13 cellular contexts compared by ENCODE assay signal in the genomic region with DNA sequence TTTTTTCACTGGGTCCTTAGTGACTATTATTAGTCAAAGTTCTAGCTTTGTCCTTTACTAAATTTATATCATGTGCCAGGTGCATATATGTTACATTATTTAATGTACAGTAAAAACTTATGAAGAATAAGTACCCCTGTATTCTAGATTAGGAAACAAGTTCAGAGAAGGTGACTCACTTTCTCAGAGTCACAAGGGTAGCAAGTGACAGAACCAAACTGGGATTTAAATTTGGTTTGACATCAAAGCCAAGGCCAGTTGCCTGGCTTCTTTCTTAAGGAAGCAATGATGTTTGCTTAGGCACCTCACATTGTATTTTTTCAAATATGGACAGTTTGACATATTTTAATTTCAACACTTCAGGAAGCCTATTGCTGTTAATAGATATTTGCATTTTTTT. TPM values are rescaled to one million over a fixed set of nuclear protein-coding genes. Genes with fewer than 3 reads are reported as not detected.
DNase-seq lines count a peak whose midpoint lies in the region; ATAC-seq, FAIRE-seq and TF ChIP-seq lines count a peak whose summit lies in the region.
"Had no signal": no experiment of that assay in that cellular context is flagged by ENCODE, and none has a peak within 500 bp of the region (broad histone marks: within the 10 kb centered on the region; RNA-seq: fewer than 3 reads in every experiment).

No MANE protein-coding gene starts in this region.

- H2AFZ ChIP-seq in KMS-11 (ENCODE audit: low read depth) = no peak overlapping the region

- peaks cover 49% of the 10 kb centered on the region for H3K4me1 Mint-ChIP-seq in CD8-positive, alpha-beta T cell (ENCODE audit: low read depth)
- peaks cover 30% of the 10 kb centered on the region for H3K4me1 Mint-ChIP-seq in activated T-helper 2 cell treated with anti-CD3 and anti-CD28 coated beads, Interferon-gamma antibody, Interleukin-2, Interleukin-4, amounts not matched to agents 10 μg/mL and 5 μg/mL and 100 μg/mL, durations not matched to agents 14 hours and 24 hours and 36 hours (ENCODE audit: low read depth)
- peaks cover 20 to 65% (median 57%) of the 10 kb centered on the region in 7 donors for H3K4me1 Mint-ChIP-seq in naive thymus-derived CD4-positive, alpha-beta T cell

- CTCF ChIA-PET in CD8-positive, alpha-beta T cell (lab: Charles Lee) = no interaction called here
- CTCF ChIA-PET in naive thymus-derived CD4-positive, alpha-beta T cell (lab: Charles Lee) = interaction anchor here (1.7 kb wide), 1 partner anchor 13 kb away, joined by 3 read pairs; no protein-coding TSS in a partner anchor

- H3K27ac ChIP-seq in CD8-positive, alpha-beta T cell (ENCODE audit: low read depth, low read length) = no peak overlapping the region
- no peak overlapping the region for H3K27ac ChIP-seq in KMS-11
- no peak overlapping the region for H3K27ac ChIP-seq in naive thymus-derived CD4-positive, alpha-beta T cell (ENCODE audit: low read depth, low read length)
- H3K27ac ChIP-seq: thoracic aorta had no signal

- H4K20me1 ChIP-seq in KMS-11 (ENCODE audit: insufficient read depth) = no peaks in the 10 kb centered on the region

- H3K27ac Mint-ChIP-seq in CD8-positive, alpha-beta T cell = no peak overlapping the region
- peak overlapping the region; percentile 44 for H3K27ac Mint-ChIP-seq in activated T-helper 2 cell treated with anti-CD3 and anti-CD28 coated beads, Interferon-gamma antibody, Interleukin-2, Interleukin-4, amounts not matched to agents 10 μg/mL and 5 μg/mL and 100 μg/mL, durations not matched to agents 14 hours and 24 hours and 36 hours
- peak overlapping the region in 2 of 9 donors; percentile 53 to 64 for H3K27ac Mint-ChIP-seq in naive thymus-derived CD4-positive, alpha-beta T cell

- H3K4me1 ChIP-seq in CD8-positive, alpha-beta T cell (ENCODE audit: insufficient read depth, low read length) = peaks cover 42% of the 10 kb centered on the region
- H3K4me1 ChIP-seq in KMS-11 (ENCODE audit: low read depth, poor library complexity, severe bottlenecking) = peaks cover 30% of the 10 kb centered on the region
- H3K4me1 ChIP-seq in naive thymus-derived CD4-positive, alpha-beta T cell (ENCODE audit: control insufficient read depth in 2 of 2, insufficient read depth in 2 of 2, low read length in 2 of 2) = peaks cover 21 to 31% of the 10 kb centered on the region in 2 donors

- H3K79me2 ChIP-seq in KMS-11 (ENCODE audit: insufficient read depth, low read depth) = peaks cover 43% of the 10 kb centered on the region

- H3K27me3 ChIP-seq in CD8-positive, alpha-beta T cell (ENCODE audit: insufficient read depth, low read length) = no peaks in the 10 kb centered on the region
- no peaks in the 10 kb centered on the region for H3K27me3 ChIP-seq in KMS-11 (ENCODE audit: insufficient read depth, low read depth)
- H3K27me3 ChIP-seq in naive thymus-derived CD4-positive, alpha-beta T cell (ENCODE audit: control insufficient read depth in 2 of 2, insufficient read depth in 2 of 2, low read length in 2 of 2) = no peaks in the 10 kb centered on the region

- peaks cover 54% of the 10 kb centered on the region for H3K36me3 Mint-ChIP-seq in CD8-positive, alpha-beta T cell
- peaks cover 62% of the 10 kb centered on the region for H3K36me3 Mint-ChIP-seq in activated T-helper 2 cell treated with anti-CD3 and anti-CD28 coated beads, Interferon-gamma antibody, Interleukin-2, Interleukin-4, amounts not matched to agents 10 μg/mL and 5 μg/mL and 100 μg/mL, durations not matched to agents 14 hours and 24 hours and 36 hours (ENCODE audit: low read depth)
- peaks cover 4 to 16% (median 8%) of the 10 kb centered on the region in 5 donors for H3K36me3 Mint-ChIP-seq in naive thymus-derived CD4-positive, alpha-beta T cell

- FAIRE-seq in HTR-8/SVneo (lab: Jason Lieb, UNC) = no peak

- H3K9me3 ChIP-seq in CD8-positive, alpha-beta T cell (ENCODE audit: low read length) = no peaks in the 10 kb centered on the region
- no peaks in the 10 kb centered on the region for H3K9me3 ChIP-seq in naive thymus-derived CD4-positive, alpha-beta T cell (ENCODE audit: control insufficient read depth in 2 of 3, low read length in 3 of 3)
- H3K9me3 ChIP-seq: thoracic aorta had no signal

- POLR2A ChIA-PET in CD8-positive, alpha-beta T cell (lab: Charles Lee) = no interaction called here
- POLR2A ChIA-PET in naive thymus-derived CD4-positive, alpha-beta T cell (lab: Charles Lee) = no interaction called here

- H3K9ac ChIP-seq in KMS-11 = no peak overlapping the region

- intact Hi-C loops in CD8-positive, alpha-beta T cell (cut with DNase I, micrococcal nuclease) = loop anchor here in 1 of 2 experiments (10.0 kb wide), 3 partner anchors 1232 to 1972 kb away; a partner anchor contains a TSS
- intact Hi-C loops in activated T-helper 2 cell treated with anti-CD3 and anti-CD28 coated beads, Interferon-gamma antibody, Interleukin-2, Interleukin-4, amounts not matched to agents 10 μg/mL and 5 μg/mL and 100 μg/mL, durations not matched to agents 14 hours and 24 hours and 36 hours (cut with micrococcal nuclease) = no loop called here
- intact Hi-C loops in naive thymus-derived CD4-positive, alpha-beta T cell (cut with micrococcal nuclease) = no loop called here

- no peaks in the 10 kb centered on the region for H3K27me3 Mint-ChIP-seq in CD8-positive, alpha-beta T cell (ENCODE audit: low read depth)
- H3K27me3 Mint-ChIP-seq in activated T-helper 2 cell treated with anti-CD3 and anti-CD28 coated beads, Interferon-gamma antibody, Interleukin-2, Interleukin-4, amounts not matched to agents 10 μg/mL and 5 μg/mL and 100 μg/mL, durations not matched to agents 14 hours and 24 hours and 36 hours (ENCODE audit: low read depth) = no peaks in the 10 kb centered on the region
- peaks cover 0 to 3% (median 0%) of the 10 kb centered on the region in 5 donors for H3K27me3 Mint-ChIP-seq in naive thymus-derived CD4-positive, alpha-beta T cell

- TF ChIP-seq CTCF in CD8-positive, alpha-beta T cell (IDR thresholded peaks at IDR 0.05) = no peak
- no peak for TF ChIP-seq CTCF in KMS-11 (conservative IDR thresholded peaks at IDR 0.05; ENCODE audit: low read depth, low read length)

- DNase-seq in CD8-positive, alpha-beta T cell = no peak
- no peak for DNase-seq in activated T-helper 2 cell treated with anti-CD3 and anti-CD28 coated beads, Interferon-gamma antibody, Interleukin-2, Interleukin-4, amounts not matched to agents 10 μg/mL and 5 μg/mL and 100 μg/mL, durations not matched to agents 14 hours and 24 hours and 36 hours (ENCODE audit: low spot score)
- no peak for DNase-seq in naive thymus-derived CD4-positive, alpha-beta T cell
- DNase-seq in NCI-H1930 (lab: John Stamatoyannopoulos, UW) = no peak
- no peak for DNase-seq in NCI-H1436 treated with DMSO at 0.1 percent for 48 hours (lab: John Stamatoyannopoulos, UW)
- no peak for DNase-seq in HTR-8/SVneo (ENCODE audit: insufficient read length, low spot score)
- DNase-seq: central memory CD4-positive, alpha-beta T cell; DMS79; NCI-H446; stimulated activated CD4-positive, alpha-beta T cell treated with anti-CD3 and anti-CD28 coated beads, Interleukin-4, amount 100 ng/mL, for 24 hours had no signal

- peak overlapping the region; percentile 38 for H3K4me3 Mint-ChIP-seq in CD8-positive, alpha-beta T cell
- peak overlapping the region; percentile 99 for H3K4me3 Mint-ChIP-seq in activated T-helper 2 cell treated with anti-CD3 and anti-CD28 coated beads, Interferon-gamma antibody, Interleukin-2, Interleukin-4, amounts not matched to agents 10 μg/mL and 5 μg/mL and 100 μg/mL, durations not matched to agents 14 hours and 24 hours and 36 hours (ENCODE audit: low read depth)
- peak overlapping the region in 9 of 10 donors; percentile 50 to 99 (median 92) for H3K4me3 Mint-ChIP-seq in naive thymus-derived CD4-positive, alpha-beta T cell

- H3K4me3 ChIP-seq in CD8-positive, alpha-beta T cell (ENCODE audit: low read depth, low read length) = no peak overlapping the region
- no peak overlapping the region for H3K4me3 ChIP-seq in KMS-11 (IDR thresholded peaks at IDR 0.05; ENCODE audit: insufficient read depth, low read depth, low read length)
- no peak overlapping the region for H3K4me3 ChIP-seq in naive thymus-derived CD4-positive, alpha-beta T cell (ENCODE audit: low read length)

- peak overlapping the region; percentile 99 for H3K4me2 ChIP-seq in KMS-11

- H3K9me3 Mint-ChIP-seq in CD8-positive, alpha-beta T cell = no peaks in the 10 kb centered on the region
- H3K9me3 Mint-ChIP-seq in activated T-helper 2 cell treated with anti-CD3 and anti-CD28 coated beads, Interferon-gamma antibody, Interleukin-2, Interleukin-4, amounts not matched to agents 10 μg/mL and 5 μg/mL and 100 μg/mL, durations not matched to agents 14 hours and 24 hours and 36 hours = no peaks in the 10 kb centered on the region
- H3K9me3 Mint-ChIP-seq in naive thymus-derived CD4-positive, alpha-beta T cell = peaks cover 0 to 5% (median 0%) of the 10 kb centered on the region in 11 donors

- H3K36me3 ChIP-seq in CD8-positive, alpha-beta T cell (ENCODE audit: insufficient read depth, low read length) = peaks cover 10% of the 10 kb centered on the region
- H3K36me3 ChIP-seq in KMS-11 (ENCODE audit: insufficient read depth) = peaks cover 9% of the 10 kb centered on the region; the same call in 1 of the 2 replicates
- H3K36me3 ChIP-seq in naive thymus-derived CD4-positive, alpha-beta T cell (ENCODE audit: control insufficient read depth in 2 of 3, insufficient read depth in 3 of 3, low read length in 3 of 3) = peaks cover 0 to 9% (median 5%) of the 10 kb centered on the region in 3 experiments

- ATAC-seq in CD8-positive, alpha-beta T cell = no peak
- no peak for ATAC-seq in naive thymus-derived CD4-positive, alpha-beta T cell
- ATAC-seq: Right ventricle myocardium inferior had no signal

RNA-seq across cellular contexts. Expression of a gene that starts 2.5 kb away (rescaled TPM):
- 10 to 100 TPM; 47.2 to 48.4 TPM for total RNA-seq in CD8-positive, alpha-beta T cell
- 46.8 and 50.3 TPM in 2 replicates for total RNA-seq in activated T-helper 2 cell treated with anti-CD3 and anti-CD28 coated beads, Interferon-gamma antibody, Interleukin-2, Interleukin-4, amounts not matched to agents 10 μg/mL and 5 μg/mL and 100 μg/mL, durations not matched to agents 14 hours and 24 hours and 36 hours
- 10 to 100 TPM; 33.5 to 65.8 (median 50.3) TPM for total RNA-seq in naive thymus-derived CD4-positive, alpha-beta T cell
- 10 to 100 TPM; 29.8 to 43.9 TPM for polyA plus RNA-seq in naive thymus-derived CD4-positive, alpha-beta T cell

RNA-seq across cellular contexts. Expression of a gene that starts 38.0 kb away (rescaled TPM):
- not detected for total RNA-seq in CD8-positive, alpha-beta T cell
- total RNA-seq in activated T-helper 2 cell treated with anti-CD3 and anti-CD28 coated beads, Interferon-gamma antibody, Interleukin-2, Interleukin-4, amounts not matched to agents 10 μg/mL and 5 μg/mL and 100 μg/mL, durations not matched to agents 14 hours and 24 hours and 36 hours = not detected in 2 replicates
- total RNA-seq in naive thymus-derived CD4-positive, alpha-beta T cell = not detected
- 1 to 10 TPM in 1 of 2 donors, not detected in 1; 1.2 TPM for polyA plus RNA-seq in naive thymus-derived CD4-positive, alpha-beta T cell

Comparison
In these comparisons a context has a peak if more than half of its experiments do, and no peak if none do; other contexts are left out.
1. H3K4me3 Mint-ChIP-seq: peak in every context shown above with its lines; median percentile 99 in activated T-helper 2 cell treated with anti-CD3 and anti-CD28 coated beads, Interferon-gamma antibody, Interleukin-2, Interleukin-4, amounts not matched to agents 10 μg/mL and 5 μg/mL and 100 μg/mL, durations not matched to agents 14 hours and 24 hours and 36 hours; 92 in naive thymus-derived CD4-positive, alpha-beta T cell; 38 in CD8-positive, alpha-beta T cell.